ENCODE assay signal across 23 cellular contexts in genomic region chr19:54502518-54503048, GRCh38.
DNase-seq lines count a peak whose midpoint lies in the region; ATAC-seq lines count a peak whose summit lies in the region.
"Had no signal": no experiment of that assay in that cellular context is flagged by ENCODE, and none has a peak within 500 bp of the region (broad histone marks: within the 10 kb centered on the region; RNA-seq: fewer than 3 reads in every experiment).

A gene with protein sequence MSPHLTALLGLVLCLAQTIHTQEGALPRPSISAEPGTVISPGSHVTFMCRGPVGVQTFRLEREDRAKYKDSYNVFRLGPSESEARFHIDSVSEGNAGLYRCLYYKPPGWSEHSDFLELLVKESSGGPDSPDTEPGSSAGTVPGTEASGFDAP (plus strand): TSS chr19:54502831. CDS start chr19:54502919, 88 bp downstream.

- DNase-seq in stimulated activated CD4-positive, alpha-beta T cell treated with anti-CD3 and anti-CD28 coated beads, Interleukin-15, amount 100 ng/mL, for 24 hours, result peak; percentile 17
- DNase-seq in stimulated activated CD4-positive, alpha-beta T cell treated with anti-CD3 and anti-CD28 coated beads, Interleukin-4, amount 100 ng/mL, for 24 hours, result no peak
- peak in 1 of 2 donors; percentile 16 for DNase-seq in central memory CD8-positive, alpha-beta T cell (ENCODE audit: low spot score in 2 of 2)
- no peak for DNase-seq in NCI-H510A treated with DMSO at 0.1 percent for 48 hours (lab: John Stamatoyannopoulos, UW)
- no peak for DNase-seq in GF-D8 (lab: John Stamatoyannopoulos, UW)
- no peak for DNase-seq in Ammon's horn (ENCODE audit: low spot score)
- DNase-seq: activated naive CD8-positive, alpha-beta T cell treated with anti-CD3 and anti-CD28 coated beads, Interleukin-2, amount 10 ng/mL, durations not matched to agents 7 days and 5 days; CD4-positive, alpha-beta memory T cell; DMS153; effector CD8-positive, alpha-beta T cell; foreskin melanocyte; GDM1; KG1; left ventricle myocardium superior; NCI-H187; NCI-H226; NCI-H774; right lobe of liver; Right ventricle myocardium superior; stimulated activated CD8-positive, alpha-beta memory T cell treated with anti-CD3 and anti-CD28 coated beads, Interleukin-4, amount 100 ng/mL, for 48 hours had no signal

- peak; percentile 37 for ATAC-seq in central memory CD8-positive, alpha-beta T cell (replicated peaks; ENCODE audit: extremely low read depth, poor library complexity, severe bottlenecking)
- ATAC-seq: esophagus mucosa, HCT116, left ventricle myocardium superior, right lobe of liver had no signal

- peaks cover 17% of the 10 kb centered on the region for H3K27me3 Mint-ChIP-seq in T-helper 1 cell treated with Interleukin-12 subunit alpha and Interleukin-12 subunit beta and Interleukin-4 antibody, amounts not matched to agents 30 μg/mL and 1 μg/mL, for 36 hours (ENCODE audit: low read depth)
- peaks cover 18% of the 10 kb centered on the region for H3K27me3 Mint-ChIP-seq in central memory CD8-positive, alpha-beta T cell

- no peaks in the 10 kb centered on the region for H3K9me3 Mint-ChIP-seq in T-helper 1 cell treated with Interleukin-12 subunit alpha and Interleukin-12 subunit beta and Interleukin-4 antibody, amounts not matched to agents 30 μg/mL and 1 μg/mL, for 36 hours
- no peaks in the 10 kb centered on the region for H3K9me3 Mint-ChIP-seq in central memory CD8-positive, alpha-beta T cell
- H3K9me3 Mint-ChIP-seq: activated naive CD8-positive, alpha-beta T cell treated with anti-CD3 and anti-CD28 coated beads, Interleukin-2, amount 10 ng/mL, durations not matched to agents 7 days and 5 days had no signal

- H3K27ac Mint-ChIP-seq in T-helper 1 cell treated with Interleukin-12 subunit alpha and Interleukin-12 subunit beta and Interleukin-4 antibody, amounts not matched to agents 30 μg/mL and 1 μg/mL, for 36 hours, result peak within 1 kb of the TSS; percentile 46
- peak within 1 kb of the TSS; percentile 53 for H3K27ac Mint-ChIP-seq in central memory CD8-positive, alpha-beta T cell (ENCODE audit: low read depth)
- H3K27ac Mint-ChIP-seq: activated naive CD8-positive, alpha-beta T cell treated with anti-CD3 and anti-CD28 coated beads, Interleukin-2, amount 10 ng/mL, durations not matched to agents 7 days and 5 days had no signal

- no peaks in the 10 kb centered on the region for H3K36me3 Mint-ChIP-seq in T-helper 1 cell treated with Interleukin-12 subunit alpha and Interleukin-12 subunit beta and Interleukin-4 antibody, amounts not matched to agents 30 μg/mL and 1 μg/mL, for 36 hours (ENCODE audit: low read depth)
- peaks cover 4% of the 10 kb centered on the region for H3K36me3 Mint-ChIP-seq in central memory CD8-positive, alpha-beta T cell (ENCODE audit: insufficient read depth)
- H3K36me3 Mint-ChIP-seq: activated naive CD8-positive, alpha-beta T cell treated with anti-CD3 and anti-CD28 coated beads, Interleukin-2, amount 10 ng/mL, durations not matched to agents 7 days and 5 days; CD4-positive, alpha-beta memory T cell had no signal

- H3K4me3 Mint-ChIP-seq in T-helper 1 cell treated with Interleukin-12 subunit alpha and Interleukin-12 subunit beta and Interleukin-4 antibody, amounts not matched to agents 30 μg/mL and 1 μg/mL, for 36 hours, result peak within 1 kb of the TSS; percentile 24
- peak within 1 kb of the TSS; percentile 61 for H3K4me3 Mint-ChIP-seq in central memory CD8-positive, alpha-beta T cell
- H3K4me3 Mint-ChIP-seq: activated naive CD8-positive, alpha-beta T cell treated with anti-CD3 and anti-CD28 coated beads, Interleukin-2, amount 10 ng/mL, durations not matched to agents 7 days and 5 days had no signal

- H3K4me1 Mint-ChIP-seq in T-helper 1 cell treated with Interleukin-12 subunit alpha and Interleukin-12 subunit beta and Interleukin-4 antibody, amounts not matched to agents 30 μg/mL and 1 μg/mL, for 36 hours (ENCODE audit: low read depth), result peaks cover 23% of the 10 kb centered on the region
- peaks cover 43% of the 10 kb centered on the region for H3K4me1 Mint-ChIP-seq in central memory CD8-positive, alpha-beta T cell
